In the genomic region with DNA sequence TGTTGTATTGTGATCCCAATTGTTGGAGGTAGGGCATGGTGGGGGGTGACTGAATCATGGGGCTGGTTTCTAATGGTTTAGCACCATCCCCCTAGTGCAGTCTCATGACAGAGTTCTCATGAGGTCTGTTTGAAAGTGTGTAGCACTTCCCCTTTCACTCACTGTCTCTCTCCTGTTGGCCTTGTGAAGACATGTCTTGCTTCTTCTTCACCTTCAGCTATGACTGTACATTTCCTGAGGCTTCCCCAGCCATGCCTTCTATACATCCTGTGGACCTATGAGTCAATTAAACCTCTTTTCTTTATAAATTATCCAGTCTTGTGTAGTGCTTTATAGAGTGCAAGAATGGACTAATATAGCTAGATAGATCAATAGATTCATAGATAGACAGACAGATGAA, we compare ENCODE assay signal across 20 cellular contexts.
"Had no signal": no experiment of that assay in that cellular context is flagged by ENCODE, and none has a peak within 500 bp of the region (broad histone marks: within the 10 kb centered on the region; RNA-seq: fewer than 3 reads in every experiment).

No MANE protein-coding gene starts in this region.

- DNase-seq: activated CD4-positive, alpha-beta T cell treated with anti-CD3 and anti-CD28 coated beads for 1 hour; activated naive CD4-positive, alpha-beta T cell treated with anti-CD3 and anti-CD28 coated beads, Interleukin-2, amount 50 U/mL, for 16 hours; activated naive CD8-positive, alpha-beta T cell treated with anti-CD3 and anti-CD28 coated beads, Interleukin-2, amount 50 U/mL, for 24 hours; activated T-cell treated with anti-CD3 and anti-CD28 coated beads, Interleukin-2, amount 50 U/mL, for 48 hours; body of pancreas; cortex of kidney; endodermal cell; esophagus squamous epithelium; gastrocnemius medialis; hippocampal formation; left ventricle myocardium inferior; naive thymus-derived CD4-positive, alpha-beta T cell; retina; sigmoid colon; stimulated activated CD4-positive, alpha-beta T cell treated with anti-CD3 and anti-CD28 coated beads, Interleukin-15, amount 100 ng/mL, for 24 hours; trophoblast cell; uterus had no signal

- H3K36me3 ChIP-seq: cardiac muscle cell, esophagus squamous epithelium, gastrocnemius medialis, left ventricle myocardium inferior, sigmoid colon, uterus had no signal

- H3K4me1 ChIP-seq: body of pancreas, esophagus squamous epithelium, gastrocnemius medialis, left ventricle myocardium inferior, sigmoid colon, uterus had no signal

- H3K4me3 ChIP-seq: body of pancreas, cardiac muscle cell, esophagus squamous epithelium, gastrocnemius medialis, left ventricle myocardium inferior, sigmoid colon, smooth muscle cell, uterus had no signal

- H3K27ac ChIP-seq: body of pancreas, cardiac muscle cell, esophagus squamous epithelium, gastrocnemius medialis, left ventricle myocardium inferior, sigmoid colon, uterus had no signal

- H3K4me2 ChIP-seq: smooth muscle cell had no signal

- ATAC-seq: activated naive CD8-positive, alpha-beta T cell treated with anti-CD3 and anti-CD28 coated beads, Interleukin-2, amount 50 U/mL, for 24 hours; body of pancreas; gastrocnemius medialis; naive thymus-derived CD4-positive, alpha-beta T cell; stimulated activated memory B cell treated with anti-CD40 and anti-IgM and Interleukin-4, amounts not matched to agents 10 μg/mL and 1 μg/mL and 100 μg/mL, for 72 hours had no signal

- H3K9me3 ChIP-seq: body of pancreas, esophagus squamous epithelium, gastrocnemius medialis, left ventricle myocardium inferior, sigmoid colon, uterus had no signal

- H3K27me3 ChIP-seq: body of pancreas, cardiac muscle cell, esophagus squamous epithelium, gastrocnemius medialis, sigmoid colon, uterus had no signal
